26 cellular contexts compared by ENCODE assay signal in genomic region chr3:175580318-175580717, GRCh38.
A peak's percentile ranks its signal among the peaks of the same experiment; 100 is the strongest.
DNase-seq lines count a peak whose midpoint lies in the region; ATAC-seq, FAIRE-seq and TF ChIP-seq lines count a peak whose summit lies in the region.
"Had no signal": no experiment of that assay in that cellular context is flagged by ENCODE, and none has a peak within 500 bp of the region (broad histone marks: within the 10 kb centered on the region; RNA-seq: fewer than 3 reads in every experiment).

No MANE protein-coding gene starts in this region.

- no peak overlapping the region for H3K27ac Mint-ChIP-seq in chondrocyte (ENCODE audit: unreplicated experiment)
- H3K27ac Mint-ChIP-seq: CD14-positive monocyte; CD4-positive, alpha-beta memory T cell; CD4-positive, CD25-positive, alpha-beta regulatory T cell; CD8-positive, alpha-beta memory T cell had no signal

- H3K9me3 Mint-ChIP-seq in chondrocyte (ENCODE audit: low read depth) = no peaks in the 10 kb centered on the region

- H3K36me3 ChIP-seq in HCT116 (ENCODE audit: control insufficient read depth in 1 of 2, insufficient read depth in 2 of 2, low read length in 2 of 2) = no peaks in the 10 kb centered on the region
- no peaks in the 10 kb centered on the region for H3K36me3 ChIP-seq in kidney (ENCODE audit: control insufficient read depth in 1 of 2, insufficient read depth in 2 of 2, low read length in 2 of 2)
- H3K36me3 ChIP-seq in right lobe of liver = no peaks in the 10 kb centered on the region
- H3K36me3 ChIP-seq: BE2C, BLaER1 had no signal

- H3K27me3 ChIP-seq in HCT116 (ENCODE audit: insufficient read depth, low read length) (no peaks in the 10 kb centered on the region), right lobe of liver (no peaks in the 10 kb centered on the region)
- H3K27me3 ChIP-seq: BE2C, BLaER1 had no signal

- no peaks in the 10 kb centered on the region for H3K9me3 ChIP-seq in HCT116 (ENCODE audit: control insufficient read depth in 1 of 2, insufficient read depth in 1 of 2, low read depth in 1 of 2, low read length in 2 of 2)
- no peaks in the 10 kb centered on the region for H3K9me3 ChIP-seq in kidney (ENCODE audit: control insufficient read depth in 1 of 2, low read length in 2 of 2)
- no peaks in the 10 kb centered on the region for H3K9me3 ChIP-seq in right lobe of liver
- H3K9me3 ChIP-seq: BE2C had no signal

- no peaks in the 10 kb centered on the region for H3K4me1 ChIP-seq in HCT116 (ENCODE audit: control insufficient read depth in 1 of 2, insufficient read depth in 2 of 2, low read length in 2 of 2)
- no peaks in the 10 kb centered on the region for H3K4me1 ChIP-seq in kidney (ENCODE audit: control insufficient read depth in 1 of 2, insufficient read depth in 1 of 2, low read depth in 1 of 2, low read length in 2 of 2)
- H3K4me1 ChIP-seq in right lobe of liver = no peaks in the 10 kb centered on the region
- H3K4me1 ChIP-seq: BE2C, BLaER1 had no signal

- H3K27ac ChIP-seq in HCT116 (ENCODE audit: low read depth, low read length) (no peak overlapping the region), kidney (ENCODE audit: low read depth in 2 of 2, low read length in 2 of 2) (no peak overlapping the region), right lobe of liver (no peak overlapping the region)
- H3K27ac ChIP-seq: BLaER1 had no signal

- H3K4me3 Mint-ChIP-seq in chondrocyte (ENCODE audit: unreplicated experiment) = no peak overlapping the region
- H3K4me3 Mint-ChIP-seq: CD14-positive monocyte; CD4-positive, alpha-beta memory T cell; CD4-positive, CD25-positive, alpha-beta regulatory T cell; CD8-positive, alpha-beta memory T cell had no signal

- ATAC-seq in HCT116 = no peak
- ATAC-seq in right lobe of liver = peak in 3 of 4 donors; percentile 58 to 65 (median 58)
- ATAC-seq: GM12878 had no signal

- POLR2A ChIA-PET in HCT116 (lab: Charles Lee) = no interaction called here

- 3% methylated on average over 1 of the region's 1 CpG for WGBS in right lobe of liver (ENCODE audit: insufficient coverage, low coverage, low lambda C conversion rate, missing lambda C conversion rate)

- no peaks in the 10 kb centered on the region for H3K4me1 Mint-ChIP-seq in chondrocyte (ENCODE audit: low read depth)
- H3K4me1 Mint-ChIP-seq: CD14-positive monocyte; CD4-positive, alpha-beta memory T cell; CD4-positive, CD25-positive, alpha-beta regulatory T cell; CD8-positive, alpha-beta memory T cell had no signal

- TF ChIP-seq POLR2A in HCT116 (IDR thresholded peaks at IDR 0.05; ENCODE audit: borderline replicate concordance, extremely low read depth, insufficient read depth, insufficient read length) = no peak
- TF ChIP-seq POLR2A in right lobe of liver (IDR thresholded peaks at IDR 0.05) = no peak

- CTCF ChIA-PET in HCT116 (lab: Charles Lee) = no interaction called here

- no peak for TF ChIP-seq CTCF in HCT116 (IDR thresholded peaks at IDR 0.05 in 2 of 3, conservative IDR thresholded peaks at IDR 0.05 in 1 of 3; ENCODE audit: borderline replicate concordance in 1 of 3, insufficient read depth in 1 of 3, low read depth in 2 of 3, low read length in 2 of 3)
- TF ChIP-seq CTCF in kidney (IDR thresholded peaks at IDR 0.05; ENCODE audit: borderline replicate concordance, extremely low read depth, insufficient read depth) = no peak
- TF ChIP-seq CTCF in right lobe of liver (IDR thresholded peaks at IDR 0.05) = no peak
- no peak for TF ChIP-seq CTCF in chondrocyte (IDR thresholded peaks at IDR 0.05)

- H3K4me3 ChIP-seq in HCT116 (replicated peaks in 1 of 2; ENCODE audit: low read depth in 1 of 2, low read length in 2 of 2) = no peak overlapping the region
- no peak overlapping the region for H3K4me3 ChIP-seq in kidney (ENCODE audit: low read length in 2 of 2)
- H3K4me3 ChIP-seq in right lobe of liver = no peak overlapping the region
- H3K4me3 ChIP-seq: BLaER1, GM12878 had no signal

- no peaks in the 10 kb centered on the region for H4K20me1 ChIP-seq in HCT116 (ENCODE audit: insufficient read depth)
- H4K20me1 ChIP-seq: BLaER1 had no signal

- no peak overlapping the region for H3K4me2 ChIP-seq in HCT116 (ENCODE audit: low read length)
- H3K4me2 ChIP-seq: BLaER1 had no signal

- H3K9ac ChIP-seq in HCT116 (ENCODE audit: low read length) (no peak overlapping the region), kidney (ENCODE audit: low read length in 2 of 2) (no peak overlapping the region)
- H3K9ac ChIP-seq: BLaER1 had no signal

- FAIRE-seq in kidney (lab: Jason Lieb, UNC) = peak; percentile 19
- FAIRE-seq: GM12878, GM12892, GM18507, GM19239 had no signal

- intact Hi-C loops in HCT116 (cut with micrococcal nuclease) (no loop called here), kidney (cut with DNase I) (no loop called here), right lobe of liver (cut with DNase I) (no loop called here)

- DNase-seq in HCT116 (ENCODE audit: low read depth, low spot score) (no peak), kidney (no peak), right lobe of liver (no peak), chondrocyte (ENCODE audit: low spot score) (no peak), globus pallidus (ENCODE audit: low spot score) (no peak)
- DNase-seq: 8988T; ACHN; BE2C; C1 segment of cervical spinal cord; CD4-positive, alpha-beta memory T cell; CD4-positive, CD25-positive, alpha-beta regulatory T cell; CD8-positive, alpha-beta memory T cell; COR-L47; DMS 273 treated with DMSO at 0.1 percent for 48 hours; DMS153; DMS53; DMS79; DND-41; EL; GDM1 had no signal

- RAD21 ChIA-PET in HCT116 (lab: Charles Lee; ENCODE audit: low non-redundant PET in 1 of 2, low total read pairs in 2 of 2, uncharacterized antibody in 2 of 2, unreplicated experiment in 2 of 2) = no interaction called here

- H3K36me3 Mint-ChIP-seq in chondrocyte (ENCODE audit: low read depth) = no peaks in the 10 kb centered on the region
- H3K36me3 Mint-ChIP-seq: CD14-positive monocyte; CD4-positive, alpha-beta memory T cell; CD4-positive, CD25-positive, alpha-beta regulatory T cell; CD8-positive, alpha-beta memory T cell had no signal

- BruUV-seq in HCT116 (replicated peaks; lab: Mats Ljungman, UMichigan) = no TSS peak

- H3K27me3 Mint-ChIP-seq in chondrocyte (ENCODE audit: low read depth) = no peaks in the 10 kb centered on the region
- H3K27me3 Mint-ChIP-seq: CD4-positive, alpha-beta memory T cell; CD4-positive, CD25-positive, alpha-beta regulatory T cell; CD8-positive, alpha-beta memory T cell had no signal

- TF ChIP-seq RAD21 in HCT116 (IDR thresholded peaks at IDR 0.05; ENCODE audit: low read depth) = no peak

- H3K9me2 ChIP-seq in HCT116 (ENCODE audit: insufficient read depth) = no peaks in the 10 kb centered on the region

- no peaks in the 10 kb centered on the region for H3K79me2 ChIP-seq in HCT116 (ENCODE audit: insufficient read depth, low read length)

- peak overlapping the region; percentile 1 for H2AFZ ChIP-seq in HCT116 (ENCODE audit: low read depth, low read length, poor library complexity, severe bottlenecking)

TF ChIP-seq in HCT116, 20 proteins besides CTCF, POLR2A, EP300 and RAD21:
- no peak for TF ChIP-seq EZH2phosphoT487 (IDR thresholded peaks at IDR 0.05; ENCODE audit: borderline replicate concordance)
